Comparison of ENCODE assay signal across 16 cellular contexts in the genomic region with DNA sequence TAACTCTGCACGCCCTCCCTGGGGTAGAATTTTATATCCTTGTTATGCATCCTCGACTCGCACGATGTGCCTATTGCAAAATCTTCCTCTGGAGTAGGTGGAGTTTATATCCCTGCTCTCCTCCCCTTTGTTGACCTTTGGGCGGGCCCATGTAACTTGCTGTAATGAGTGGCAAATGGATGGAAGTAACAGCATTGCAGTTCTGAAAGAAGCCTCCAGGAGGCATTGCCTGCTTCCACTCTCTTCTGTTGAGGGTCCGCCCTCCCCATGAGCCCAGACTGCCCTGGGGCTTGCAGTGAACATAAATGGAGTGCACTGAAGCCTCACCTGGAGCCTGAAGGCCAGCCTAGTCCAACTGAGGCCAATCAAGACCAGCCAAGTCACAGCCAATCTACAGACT.
DNase-seq lines count a peak whose midpoint lies in the region; ATAC-seq and TF ChIP-seq lines count a peak whose summit lies in the region.
"Had no signal": no experiment of that assay in that cellular context is flagged by ENCODE, and none has a peak within 500 bp of the region (broad histone marks: within the 10 kb centered on the region; RNA-seq: fewer than 3 reads in every experiment).

No MANE protein-coding gene starts in this region.

- WGBS in neuronal stem cell (ENCODE audit: extremely low coverage in 2 of 2, insufficient read length in 2 of 2, insufficient replicate concordance in 1 of 2), 2 donors, result no CpG with 5 or more reads among the region's 6 CpGs
- WGBS in testis, 2 donors, result 80 to 82% methylated on average over 6 of the region's 6 CpGs

- no peak for TF ChIP-seq POLR2A in testis (IDR thresholded peaks at IDR 0.05)

- no peak overlapping the region for H3K4me3 ChIP-seq in neuronal stem cell (ENCODE audit: low read length in 2 of 2)
- no peak overlapping the region for H3K4me3 ChIP-seq in testis
- H3K4me3 ChIP-seq: BLaER1 treated with 17β-estradiol and CSF1 and Interleukin-3, amounts not matched to agents 10 nM and 100 nM; esophagus squamous epithelium; Peyer's patch had no signal

- H4K8ac ChIP-seq in neuronal stem cell (ENCODE audit: low read depth, low read length), result no peak overlapping the region

- H2BK15ac ChIP-seq in neuronal stem cell (ENCODE audit: low read length), result no peak overlapping the region

- H3K4ac ChIP-seq in neuronal stem cell (ENCODE audit: low read length), result no peak overlapping the region

- H3K9ac ChIP-seq in neuronal stem cell (ENCODE audit: low read depth, low read length, poor library complexity), result no peak overlapping the region
- H3K9ac ChIP-seq: BLaER1 treated with 17β-estradiol and CSF1 and Interleukin-3, amounts not matched to agents 10 nM and 100 nM had no signal

- no peaks in the 10 kb centered on the region for H3K79me1 ChIP-seq in neuronal stem cell (ENCODE audit: low read depth, low read length)

- H3K9me3 ChIP-seq in neuronal stem cell (replicated peaks in 1 of 2; ENCODE audit: control insufficient read depth in 2 of 2, insufficient read depth in 1 of 2, low read depth in 1 of 2, low read length in 2 of 2), result no peaks in the 10 kb centered on the region
- H3K9me3 ChIP-seq in testis, result no peaks in the 10 kb centered on the region
- H3K9me3 ChIP-seq: BLaER1 treated with 17β-estradiol and CSF1 and Interleukin-3, amounts not matched to agents 10 nM and 100 nM; esophagus squamous epithelium; neutrophil; Peyer's patch had no signal

- H3K27ac Mint-ChIP-seq in activated CD4-positive, alpha-beta T cell treated with anti-CD3 and anti-CD28 coated beads, Interleukin-2, amount 10 ng/mL, durations not matched to agents 7 days and 5 days, result no peak overlapping the region
- H3K27ac Mint-ChIP-seq: activated B cell treated with CpG ODN at 0.5 μM for 24 hours; stimulated activated naive CD8-positive, alpha-beta T cell treated with anti-CD3 and anti-CD28 coated beads, Interleukin-15, Interleukin-2, amounts not matched to agents 100 ng/mL and 50 ng/mL, for 24 hours had no signal

- no peak overlapping the region for H2BK5ac ChIP-seq in neuronal stem cell (ENCODE audit: low read length)

- POLR2A ChIA-PET in activated CD4-positive, alpha-beta T cell treated with anti-CD3 and anti-CD28 coated beads, Interleukin-2, amount 10 ng/mL, durations not matched to agents 7 days and 5 days (lab: Charles Lee), result no interaction called here

- H3K4me1 Mint-ChIP-seq in activated CD4-positive, alpha-beta T cell treated with anti-CD3 and anti-CD28 coated beads, Interleukin-2, amount 10 ng/mL, durations not matched to agents 7 days and 5 days, result no peaks in the 10 kb centered on the region

- H3K4me2 ChIP-seq in neuronal stem cell (ENCODE audit: insufficient read depth, low read length, poor library complexity, severe bottlenecking), result no peak overlapping the region

- H3K18ac ChIP-seq in neuronal stem cell (ENCODE audit: low read length), result peak overlapping the region; percentile 8

- H4K91ac ChIP-seq in neuronal stem cell (ENCODE audit: low read depth, low read length, poor library complexity), result no peak overlapping the region

- no peaks in the 10 kb centered on the region for H3K36me3 Mint-ChIP-seq in activated CD4-positive, alpha-beta T cell treated with anti-CD3 and anti-CD28 coated beads, Interleukin-2, amount 10 ng/mL, durations not matched to agents 7 days and 5 days (ENCODE audit: low read depth)
- H3K36me3 Mint-ChIP-seq: IgD-negative memory B cell had no signal

- H2BK120ac ChIP-seq in neuronal stem cell (ENCODE audit: low read depth, low read length), result no peak overlapping the region

- DNase-seq in activated CD4-positive, alpha-beta T cell treated with anti-CD3 and anti-CD28 coated beads for 48 hours, result peak; percentile 3
- DNase-seq in activated CD4-positive, alpha-beta T cell treated with anti-CD3 and anti-CD28 coated beads, Interleukin-2, amount 10 ng/mL, durations not matched to agents 7 days and 5 days, result no peak
- peak; percentile 48 for DNase-seq in KBM-7
- no peak for DNase-seq in neuronal stem cell (ENCODE audit: low spot score)
- DNase-seq in testis, result no peak
- no peak for DNase-seq in NCI-H2171 (lab: John Stamatoyannopoulos, UW)
- DNase-seq: activated B cell treated with CpG ODN at 0.5 μM for 24 hours, esophagus squamous epithelium, islet precursor cell, Peyer's patch had no signal

- ATAC-seq in GM18873 (IDR thresholded peaks at IDR 0.05; ENCODE audit: low FRiP score, unreplicated experiment), result no peak

- H3K14ac ChIP-seq in neuronal stem cell (ENCODE audit: low read length), result no peak overlapping the region

- H3K27me3 ChIP-seq in neuronal stem cell (ENCODE audit: control insufficient read depth in 3 of 3, insufficient read depth in 3 of 3, low read depth in 1 of 3, low read length in 3 of 3), result no peaks in the 10 kb centered on the region
- no peaks in the 10 kb centered on the region for H3K27me3 ChIP-seq in testis
- H3K27me3 ChIP-seq: BLaER1 treated with 17β-estradiol and CSF1 and Interleukin-3, amounts not matched to agents 10 nM and 100 nM; neutrophil; Peyer's patch had no signal

- no peak overlapping the region for H2AK5ac ChIP-seq in neuronal stem cell (ENCODE audit: low read depth, low read length)

- no peak overlapping the region for H3K23ac ChIP-seq in neuronal stem cell (ENCODE audit: low read depth, low read length, poor library complexity)

- CTCF ChIA-PET in activated CD4-positive, alpha-beta T cell treated with anti-CD3 and anti-CD28 coated beads, Interleukin-2, amount 10 ng/mL, durations not matched to agents 7 days and 5 days (lab: Charles Lee), result no interaction called here

- H3K27ac ChIP-seq in VCaP, result peak overlapping the region; percentile 28; the same call in 1 of the 2 replicates
- no peak overlapping the region for H3K27ac ChIP-seq in neuronal stem cell (replicated peaks; ENCODE audit: low read length)
- no peak overlapping the region for H3K27ac ChIP-seq in testis
- H3K27ac ChIP-seq: BLaER1 treated with 17β-estradiol and CSF1 and Interleukin-3, amounts not matched to agents 10 nM and 100 nM; esophagus squamous epithelium; neutrophil; Peyer's patch had no signal

- no peaks in the 10 kb centered on the region for H3K36me3 ChIP-seq in neuronal stem cell (replicated peaks in 1 of 2; ENCODE audit: control insufficient read depth in 2 of 2, insufficient read depth in 2 of 2, low read length in 2 of 2)
- H3K36me3 ChIP-seq in testis (ENCODE audit: low read depth, missing control alignments), result no peaks in the 10 kb centered on the region
- H3K36me3 ChIP-seq: BLaER1 treated with 17β-estradiol and CSF1 and Interleukin-3, amounts not matched to agents 10 nM and 100 nM; esophagus squamous epithelium; neutrophil; Peyer's patch had no signal

- peaks cover 0 to 5% of the 10 kb centered on the region in 2 donors for H3K4me1 ChIP-seq in neuronal stem cell (ENCODE audit: control insufficient read depth in 2 of 2, insufficient read depth in 1 of 2, low read depth in 1 of 2, low read length in 2 of 2)
- no peaks in the 10 kb centered on the region for H3K4me1 ChIP-seq in testis
- H3K4me1 ChIP-seq: esophagus squamous epithelium, Peyer's patch had no signal

- no peak overlapping the region for H2BK12ac ChIP-seq in neuronal stem cell (ENCODE audit: low read length)

- no peak overlapping the region for H3K4me3 Mint-ChIP-seq in activated CD4-positive, alpha-beta T cell treated with anti-CD3 and anti-CD28 coated beads, Interleukin-2, amount 10 ng/mL, durations not matched to agents 7 days and 5 days
- H3K4me3 Mint-ChIP-seq: activated B cell treated with CpG ODN at 0.5 μM for 24 hours; stimulated activated naive CD8-positive, alpha-beta T cell treated with anti-CD3 and anti-CD28 coated beads, Interleukin-15, Interleukin-2, amounts not matched to agents 100 ng/mL and 50 ng/mL, for 24 hours had no signal

- peaks cover 2% of the 10 kb centered on the region for H3K27me3 Mint-ChIP-seq in activated CD4-positive, alpha-beta T cell treated with anti-CD3 and anti-CD28 coated beads, Interleukin-2, amount 10 ng/mL, durations not matched to agents 7 days and 5 days

- no peak; the same call in 1 of the 2 replicates for TF ChIP-seq CTCF in VCaP (conservative IDR thresholded peaks at IDR 0.05)
- peak in 1 of 3 experiments; percentile 16 for TF ChIP-seq CTCF in testis (IDR thresholded peaks at IDR 0.05)

- H3K9me3 Mint-ChIP-seq in activated CD4-positive, alpha-beta T cell treated with anti-CD3 and anti-CD28 coated beads, Interleukin-2, amount 10 ng/mL, durations not matched to agents 7 days and 5 days, result no peaks in the 10 kb centered on the region
- H3K9me3 Mint-ChIP-seq: activated B cell treated with CpG ODN at 0.5 μM for 24 hours; IgD-negative memory B cell; stimulated activated naive CD8-positive, alpha-beta T cell treated with anti-CD3 and anti-CD28 coated beads, Interleukin-15, Interleukin-2, amounts not matched to agents 100 ng/mL and 50 ng/mL, for 24 hours had no signal

- intact Hi-C loops in testis (cut with DNase I; ENCODE audit: low total_unique reads), result no loop called here

- no peak overlapping the region for H2AFZ ChIP-seq in neuronal stem cell (ENCODE audit: low read length)

- in situ Hi-C loops in KBM-7 (cut with MboI; ENCODE audit: low pct_unique_long_range_greater_than_20kb, low sequenced_read_pairs), result no loop called here

Comparison
In these comparisons a context has a peak if more than half of its experiments do, and no peak if none do; other contexts are left out.
1. DNase-seq: peak in activated CD4-positive, alpha-beta T cell treated with anti-CD3 and anti-CD28 coated beads for 48 hours (single experiment) and KBM-7 (single experiment); none in activated CD4-positive, alpha-beta T cell treated with anti-CD3 and anti-CD28 coated beads, Interleukin-2, amount 10 ng/mL, durations not matched to agents 7 days and 5 days (single experiment), neuronal stem cell (single experiment), testis (single experiment) and NCI-H2171 (single experiment).